ENCODE assay signal across 22 cellular contexts in genomic region chr16:17078950-17079631, GRCh38.
"Had no signal": no experiment of that assay in that cellular context is flagged by ENCODE, and none has a peak within 500 bp of the region (broad histone marks: within the 10 kb centered on the region; RNA-seq: fewer than 3 reads in every experiment).

No MANE protein-coding gene starts in this region.

- H3K9me3 Mint-ChIP-seq: activated CD8-positive, alpha-beta T cell treated with anti-CD3 and anti-CD28 coated beads for 36 hours; activated naive CD8-positive, alpha-beta T cell treated with anti-CD3 and anti-CD28 coated beads for 36 hours; natural killer cell had no signal

- H3K36me3 Mint-ChIP-seq: activated naive CD8-positive, alpha-beta T cell treated with anti-CD3 and anti-CD28 coated beads for 36 hours; natural killer cell had no signal

- H3K27me3 ChIP-seq: body of pancreas, vagina had no signal

- H3K4me3 Mint-ChIP-seq: activated B cell treated with CpG ODN at 0.5 μM for 24 hours; activated CD8-positive, alpha-beta T cell treated with anti-CD3 and anti-CD28 coated beads for 36 hours; activated naive CD8-positive, alpha-beta T cell treated with anti-CD3 and anti-CD28 coated beads for 36 hours; natural killer cell; stimulated activated memory B cell treated with anti-CD40 and anti-IgM and Interleukin-4, amounts not matched to agents 10 μg/mL and 1 μg/mL and 100 μg/mL, for 72 hours had no signal

- H3K4me3 ChIP-seq: body of pancreas, coronary artery, tibial artery, vagina had no signal

- DNase-seq: activated B cell treated with CpG ODN at 0.5 μM for 24 hours; activated CD4-positive, alpha-beta T cell treated with anti-CD3 and anti-CD28 coated beads for 48 hours; activated CD8-positive, alpha-beta T cell treated with anti-CD3 and anti-CD28 coated beads for 36 hours; activated gamma-delta T cell treated with Interleukin-2 at 50 U/mL for 16 hours; activated naive CD8-positive, alpha-beta T cell treated with anti-CD3 and anti-CD28 coated beads for 36 hours; activated T-cell treated with anti-CD3 and anti-CD28 coated beads, Interleukin-2, amount 50 U/mL, for 48 hours; amygdala; body of pancreas; central memory CD4-positive, alpha-beta T cell; foreskin fibroblast; glutamatergic neuron; hypothalamus; kidney; left ventricle myocardium superior; mesenchymal stem cell; natural killer cell; retina; stimulated activated CD4-positive, alpha-beta T cell treated with anti-CD3 and anti-CD28 coated beads, Interleukin-2, amount 100 ng/mL, for 48 hours; tibial artery had no signal

- H3K36me3 ChIP-seq: tibial artery, vagina had no signal

- H3K9me3 ChIP-seq: body of pancreas, tibial artery, vagina had no signal

- H3K27me3 Mint-ChIP-seq: activated B cell treated with CpG ODN at 0.5 μM for 24 hours; activated CD8-positive, alpha-beta T cell treated with anti-CD3 and anti-CD28 coated beads for 36 hours; activated naive CD8-positive, alpha-beta T cell treated with anti-CD3 and anti-CD28 coated beads for 36 hours; stimulated activated memory B cell treated with anti-CD40 and anti-IgM and Interleukin-4, amounts not matched to agents 10 μg/mL and 1 μg/mL and 100 μg/mL, for 72 hours had no signal

- H3K27ac ChIP-seq: body of pancreas, coronary artery, tibial artery, vagina had no signal

- H3K27ac Mint-ChIP-seq: activated B cell treated with CpG ODN at 0.5 μM for 24 hours; activated CD8-positive, alpha-beta T cell treated with anti-CD3 and anti-CD28 coated beads for 36 hours; activated naive CD8-positive, alpha-beta T cell treated with anti-CD3 and anti-CD28 coated beads for 36 hours; natural killer cell; stimulated activated memory B cell treated with anti-CD40 and anti-IgM and Interleukin-4, amounts not matched to agents 10 μg/mL and 1 μg/mL and 100 μg/mL, for 72 hours had no signal

- H3K4me1 Mint-ChIP-seq: activated naive CD8-positive, alpha-beta T cell treated with anti-CD3 and anti-CD28 coated beads for 36 hours had no signal

- ATAC-seq: activated CD8-positive, alpha-beta T cell treated with anti-CD3 and anti-CD28 coated beads for 36 hours; body of pancreas; left ventricle myocardium superior; natural killer cell; stimulated activated memory B cell treated with anti-CD40 and anti-IgM and Interleukin-4, amounts not matched to agents 10 μg/mL and 1 μg/mL and 100 μg/mL, for 72 hours had no signal

- H3K4me1 ChIP-seq: body of pancreas, tibial artery, vagina had no signal
